23 cellular contexts compared by ENCODE assay signal in genomic region chr12:113202300-113203075, GRCh38. TPM values are rescaled to one million over a fixed set of nuclear protein-coding genes. Genes with fewer than 3 reads are reported as not detected.
DNase-seq lines count a peak whose midpoint lies in the region; ATAC-seq, FAIRE-seq and TF ChIP-seq lines count a peak whose summit lies in the region.
"Had no signal": no experiment of that assay in that cellular context is flagged by ENCODE, and none has a peak within 500 bp of the region (broad histone marks: within the 10 kb centered on the region; RNA-seq: fewer than 3 reads in every experiment).

No MANE protein-coding gene starts in this region.

- H3K4me3 ChIP-seq in HepG2 (replicated peaks in 1 of 3; ENCODE audit: insufficient read depth in 1 of 3, low read depth in 2 of 3, low read length in 3 of 3) = no peak overlapping the region
- H3K4me3 ChIP-seq in right lobe of liver = no peak overlapping the region
- H3K4me3 ChIP-seq in astrocyte (ENCODE audit: insufficient read depth, low read depth, low read length) = no peak overlapping the region
- no peak overlapping the region for H3K4me3 ChIP-seq in mucosa of descending colon
- H3K4me3 ChIP-seq in lower leg skin (ENCODE audit: low read depth, poor library complexity, severe bottlenecking) = no peak overlapping the region

- H3K4me1 ChIP-seq in HepG2 (ENCODE audit: insufficient read depth, low read length) (peaks cover 33% of the 10 kb centered on the region), right lobe of liver (peaks cover 0 to 7% (median 0%) of the 10 kb centered on the region in 4 donors), astrocyte (ENCODE audit: insufficient read depth, low read length) (no peaks in the 10 kb centered on the region), mucosa of descending colon (ENCODE audit: low read depth) (peaks cover 2% of the 10 kb centered on the region)

- POLR2A ChIA-PET in HepG2 (lab: Yijun Ruan, JAX) = interaction anchor here (2.1 to 4.1 kb wide), 2 partner anchors 19 to 28 kb away, joined by 11 to 16 read pairs; partner anchors contain the start of gene TPCN1

- TF ChIP-seq POLR2A in HepG2 (IDR thresholded peaks at IDR 0.05; ENCODE audit: insufficient read depth in 1 of 2, low read depth in 2 of 2, low read length in 2 of 2) = no peak
- no peak for TF ChIP-seq POLR2A in right lobe of liver (IDR thresholded peaks at IDR 0.05)
- no peak for TF ChIP-seq POLR2A in lower leg skin (IDR thresholded peaks at IDR 0.05)

- TF ChIP-seq CTCF in HepG2 (CRISPR knock-in tag; IDR thresholded peaks at IDR 0.05) (no peak), right lobe of liver (IDR thresholded peaks at IDR 0.05) (no peak), astrocyte (IDR thresholded peaks at IDR 0.05; ENCODE audit: insufficient read depth, low read depth, low read length) (no peak), mucosa of descending colon (IDR thresholded peaks at IDR 0.05) (no peak), lower leg skin (IDR thresholded peaks at IDR 0.05) (no peak)

- peak overlapping the region; percentile 58 for H3K27ac Mint-ChIP-seq in astrocyte (ENCODE audit: unreplicated experiment)

- H3K27me3 ChIP-seq in HepG2 (ENCODE audit: control insufficient read depth in 1 of 2, insufficient read depth in 2 of 2, low read length in 2 of 2) = no peaks in the 10 kb centered on the region
- no peaks in the 10 kb centered on the region for H3K27me3 ChIP-seq in right lobe of liver
- no peaks in the 10 kb centered on the region for H3K27me3 ChIP-seq in astrocyte (ENCODE audit: insufficient read depth, low read length)

- H3K4me3 Mint-ChIP-seq in astrocyte (ENCODE audit: unreplicated experiment) = no peak overlapping the region
- H3K4me3 Mint-ChIP-seq: H9 had no signal

- TF ChIP-seq RAD21 in HepG2 (CRISPR knock-in tag; IDR thresholded peaks at IDR 0.05) = no peak

- BruUV-seq in HepG2 (replicated peaks; lab: Mats Ljungman, UMichigan) = no TSS peak

- H3K9ac ChIP-seq in HepG2 (ENCODE audit: insufficient read depth, low read depth, low read length) = no peak overlapping the region
- no peak overlapping the region for H3K9ac ChIP-seq in astrocyte (ENCODE audit: low read length)

- no peak for FAIRE-seq in HepG2 (lab: Jason Lieb, UNC)
- no peak for FAIRE-seq in astrocyte (lab: Jason Lieb, UNC)

- in situ Hi-C loops in HepG2 (cut with HindIII; ENCODE audit: extremely low pct_ligation_motif_present, low pct_unique_long_range_greater_than_20kb) = no loop called here

- no peak overlapping the region for H3K4me2 ChIP-seq in HepG2 (ENCODE audit: low read depth, low read length)
- H3K4me2 ChIP-seq in astrocyte (ENCODE audit: low read length) = no peak overlapping the region

- H3K27ac ChIP-seq in HepG2 (ENCODE audit: extremely low read length, insufficient read depth, low read length) = no peak overlapping the region
- no peak overlapping the region for H3K27ac ChIP-seq in right lobe of liver
- H3K27ac ChIP-seq in astrocyte (ENCODE audit: low read depth, low read length) = no peak overlapping the region
- H3K27ac ChIP-seq: C4-2B had no signal

- peaks cover 10% of the 10 kb centered on the region for H3K4me1 Mint-ChIP-seq in astrocyte (ENCODE audit: low read depth, unreplicated experiment)

- no peak overlapping the region for H2AFZ ChIP-seq in HepG2 (ENCODE audit: low read length)
- H2AFZ ChIP-seq in astrocyte (ENCODE audit: low read depth, low read length) = no peak overlapping the region

- intact Hi-C loops in HepG2 (cut with micrococcal nuclease; ENCODE audit: unreplicated experiment) = loop anchor here (5.0 kb wide), 1 partner anchor 155 kb away; the partner anchor contains the start of gene PLBD2
- intact Hi-C loops in right lobe of liver (cut with DNase I) = no loop called here
- intact Hi-C loops in mucosa of descending colon (cut with DNase I, micrococcal nuclease) = no loop called here
- intact Hi-C loops in lower leg skin (cut with DNase I; ENCODE audit: low total_unique reads) = loop anchor here (10.0 kb wide), 1 partner anchor 222 kb away; the partner anchor contains the start of gene SDSL

- H3K27me3 Mint-ChIP-seq in astrocyte (ENCODE audit: low read depth, unreplicated experiment) = peaks cover 2% of the 10 kb centered on the region

- H3K36me3 Mint-ChIP-seq in astrocyte (ENCODE audit: low read depth, unreplicated experiment) = peaks cover 2% of the 10 kb centered on the region

- H3K79me2 ChIP-seq in HepG2 (ENCODE audit: insufficient read depth, low read length) (no peaks in the 10 kb centered on the region), astrocyte (ENCODE audit: insufficient read depth, low read length) (no peaks in the 10 kb centered on the region)

- DNase-seq in HepG2 (ENCODE audit: low spot score) = no peak
- no peak for DNase-seq in right lobe of liver
- no peak for DNase-seq in astrocyte (ENCODE audit: low read depth)
- peak in 1 of 3 donors; percentile 12 for DNase-seq in mucosa of descending colon
- no peak for DNase-seq in lower leg skin (ENCODE audit: low spot score in 2 of 2)
- DNase-seq in GOT3 (lab: John Stamatoyannopoulos, UW) = no peak
- no peak for DNase-seq in nucleus accumbens (lab: John Stamatoyannopoulos, UW)
- DNase-seq in SK-N-DZ (ENCODE audit: low spot score) = no peak
- DNase-seq: AML-193, H9, KBM-7, MM.1S, NCI-H1092, NCI-H1436, NCI-H187 treated with DMSO at 0.1 percent for 48 hours, NCI-H2107, NCI-H2227 treated with DMSO at 0.1 percent for 48 hours, NCI-H510A, SIG-M5 had no signal

- TF ChIP-seq EP300 in HepG2 (IDR thresholded peaks at IDR 0.05; ENCODE audit: low read depth in 2 of 2, low read length in 2 of 2) (no peak), HepG2 (CRISPR knock-in tag; IDR thresholded peaks at IDR 0.05; ENCODE audit: borderline replicate concordance) (no peak)

- H4K20me1 ChIP-seq in HepG2 (ENCODE audit: insufficient read depth, low read length) (no peaks in the 10 kb centered on the region), astrocyte (ENCODE audit: insufficient read depth, low read length) (no peaks in the 10 kb centered on the region)

- CTCF ChIA-PET in HepG2 (lab: Yijun Ruan, JAX; ENCODE audit: low intra/inter-chr PET ratio, low total read pairs) = no interaction called here

- peaks cover 5% of the 10 kb centered on the region for H3K9me3 Mint-ChIP-seq in astrocyte (ENCODE audit: unreplicated experiment)

- 63% methylated on average over 4 of the region's 4 CpGs for WGBS in HepG2 (ENCODE audit: low lambda C conversion rate)
- 90% methylated on average over 2 of the region's 4 CpGs for WGBS in right lobe of liver (ENCODE audit: insufficient coverage, low coverage, low lambda C conversion rate, missing lambda C conversion rate)
- whole genome bisulfite sequencing in lower leg skin, 2 donors = 85 to 88% methylated on average over 4 of the region's 4 CpGs

- H3K9me3 ChIP-seq in HepG2 (ENCODE audit: low read length) = no peaks in the 10 kb centered on the region
- H3K9me3 ChIP-seq in right lobe of liver = no peaks in the 10 kb centered on the region
- no peaks in the 10 kb centered on the region for H3K9me3 ChIP-seq in astrocyte (ENCODE audit: insufficient read depth, low read depth, low read length)
- H3K9me3 ChIP-seq in mucosa of descending colon = no peaks in the 10 kb centered on the region

- no peaks in the 10 kb centered on the region for H3K36me3 ChIP-seq in HepG2 (replicated peaks in 1 of 2; ENCODE audit: control insufficient read depth in 1 of 2, insufficient read depth in 2 of 2, low read length in 2 of 2)
- no peaks in the 10 kb centered on the region for H3K36me3 ChIP-seq in right lobe of liver
- H3K36me3 ChIP-seq in astrocyte (ENCODE audit: insufficient read depth, low read length) = no peaks in the 10 kb centered on the region
- no peaks in the 10 kb centered on the region for H3K36me3 ChIP-seq in mucosa of descending colon (ENCODE audit: low read depth)

- ATAC-seq in HepG2 (no peak), right lobe of liver (no peak), mucosa of descending colon (peak; percentile 14)
- ATAC-seq: Panc1, SK-N-SH treated with all-trans-retinoic acid at 6 μM for 48 hours had no signal

RNA-seq across cellular contexts. Expression of gene RITA1, which starts 17.0 kb away (rescaled TPM):
- total RNA-seq in HepG2 (2016; rRNA removed; fragmentation: Illumina TruSeq; extraction: Trizol) = 28.1 and 28.9 TPM in 2 replicates
- 34.7 and 44.4 TPM in 2 replicates for total RNA-seq in HepG2 (2016; cell fraction: cytosol; rRNA removed; fragmentation: Illumina TruSeq; extraction: Trizol; ENCODE audit: low read depth)
- 25.7 and 31.1 TPM in 2 replicates for total RNA-seq in HepG2 (2016; cell fraction: insoluble cytoplasmic fraction; rRNA removed; fragmentation: Illumina TruSeq; extraction: Trizol)
- 58.4 and 67.9 TPM in 2 replicates for total RNA-seq in HepG2 (2016; cell fraction: membrane; rRNA removed; fragmentation: Illumina TruSeq; extraction: Trizol)
- 16.2 and 17.8 TPM in 2 replicates for total RNA-seq in HepG2 (2016; cell fraction: nucleus; rRNA removed; fragmentation: Illumina TruSeq; extraction: Trizol)
- 12.4 and 14.3 TPM in 2 replicates for polyA plus RNA-seq in HepG2 (2011; rRNA removed)
- polyA plus RNA-seq in HepG2 (2011; cell fraction: cytosol; rRNA removed) = 13.8 and 16.3 TPM in 2 replicates
- 8.9 and 10.1 TPM in 2 replicates for polyA plus RNA-seq in HepG2 (2011; cell fraction: nucleus; rRNA removed)
- polyA plus RNA-seq in HepG2 (2012) = 8.6 and 10.6 TPM in 2 replicates
- 48.9 and 64.2 TPM in 2 replicates for polyA plus RNA-seq in HepG2 (2016; cell fraction: cytosol; fragmentation: Illumina TruSeq; extraction: Trizol; ENCODE audit: low read depth)
- 35.7 and 37.7 TPM in 2 replicates for polyA plus RNA-seq in HepG2 (2016; cell fraction: insoluble cytoplasmic fraction; fragmentation: Illumina TruSeq; extraction: Trizol; ENCODE audit: low read depth)
- polyA plus RNA-seq in HepG2 (2016; cell fraction: membrane; fragmentation: Illumina TruSeq; extraction: Trizol; ENCODE audit: low read depth) = 64.3 and 73.8 TPM in 2 replicates
- polyA plus RNA-seq in HepG2 (2016; cell fraction: nucleus; fragmentation: Illumina TruSeq; extraction: Trizol; ENCODE audit: insufficient read depth, low read depth) = 21.0 and 24.3 TPM in 2 replicates
- 12.2 and 25.5 TPM in 2 replicates for polyA minus RNA-seq in HepG2 (2011; rRNA and poly(A)+ RNA removed; ENCODE audit: low replicate concordance)
- polyA minus RNA-seq in HepG2 (2011; cell fraction: cytosol; rRNA and poly(A)+ RNA removed) = 6.2 and 7.6 TPM in 2 replicates
- 11.1 and 14.5 TPM in 2 replicates for polyA minus RNA-seq in HepG2 (2011; cell fraction: nucleus; rRNA and poly(A)+ RNA removed)
- total RNA-seq in right lobe of liver = 10 to 100 TPM; 11.1 to 33.0 (median 22.3) TPM
- total RNA-seq in astrocyte = 20.9 and 23.5 TPM in 2 replicates
- 10 to 100 TPM; 13.0 to 17.0 (median 14.9) TPM for total RNA-seq in mucosa of descending colon
- 10 to 100 TPM; 14.5 to 25.8 (median 18.8) TPM for total RNA-seq in lower leg skin
- polyA plus RNA-seq in SK-N-DZ (2014; cell fraction: cytosol; rRNA removed) = 31.5 and 32.0 TPM in 2 replicates
- polyA plus RNA-seq in SK-N-DZ (2014; cell fraction: nucleus; rRNA removed) = 16.6 and 17.2 TPM in 2 replicates

RNA-seq across cellular contexts. Expression of gene DDX54, which starts 17.2 kb away (rescaled TPM):
- total RNA-seq in HepG2 (2016; rRNA removed; fragmentation: Illumina TruSeq; extraction: Trizol) (45.1 and 59.7 TPM in 2 replicates), right lobe of liver (10 to 100 TPM; 22.8 to 43.8 (median 31.1) TPM), astrocyte (52.8 and 53.5 TPM in 2 replicates), mucosa of descending colon (10 to 100 TPM; 46.4 to 60.6 (median 53.2) TPM), lower leg skin (100 to 1,000 TPM in 1 of 4 donors, 10 to 100 TPM in 3; 48.6 to 106 (median 77.3) TPM)
- 5.0 and 6.8 TPM in 2 replicates for total RNA-seq in HepG2 (2016; cell fraction: cytosol; rRNA removed; fragmentation: Illumina TruSeq; extraction: Trizol; ENCODE audit: low read depth)
- total RNA-seq in HepG2 (2016; cell fraction: insoluble cytoplasmic fraction; rRNA removed; fragmentation: Illumina TruSeq; extraction: Trizol) = 44.2 and 60.5 TPM in 2 replicates
- 15.7 and 17.4 TPM in 2 replicates for total RNA-seq in HepG2 (2016; cell fraction: membrane; rRNA removed; fragmentation: Illumina TruSeq; extraction: Trizol)
- total RNA-seq in HepG2 (2016; cell fraction: nucleus; rRNA removed; fragmentation: Illumina TruSeq; extraction: Trizol) = 30.5 and 38.6 TPM in 2 replicates
- polyA plus RNA-seq in HepG2 (2011; rRNA removed) = 51.3 and 61.1 TPM in 2 replicates
- polyA plus RNA-seq in HepG2 (2011; cell fraction: cytosol; rRNA removed) = 33.9 and 54.0 TPM in 2 replicates
- 56.0 and 66.1 TPM in 2 replicates for polyA plus RNA-seq in HepG2 (2011; cell fraction: nucleus; rRNA removed)
- 29.2 and 33.1 TPM in 2 replicates for polyA plus RNA-seq in HepG2 (2012)
- polyA plus RNA-seq in HepG2 (2016; cell fraction: cytosol; fragmentation: Illumina TruSeq; extraction: Trizol; ENCODE audit: low read depth) = 4.2 and 4.5 TPM in 2 replicates
- 61.6 and 69.4 TPM in 2 replicates for polyA plus RNA-seq in HepG2 (2016; cell fraction: insoluble cytoplasmic fraction; fragmentation: Illumina TruSeq; extraction: Trizol; ENCODE audit: low read depth)
- 8.9 and 13.8 TPM in 2 replicates for polyA plus RNA-seq in HepG2 (2016; cell fraction: membrane; fragmentation: Illumina TruSeq; extraction: Trizol; ENCODE audit: low read depth)
- 93.7 and 96.2 TPM in 2 replicates for polyA plus RNA-seq in HepG2 (2016; cell fraction: nucleus; fragmentation: Illumina TruSeq; extraction: Trizol; ENCODE audit: insufficient read depth, low read depth)
- polyA minus RNA-seq in HepG2 (2011; rRNA and poly(A)+ RNA removed; ENCODE audit: low replicate concordance) = 67.7 and 93.0 TPM in 2 replicates
- polyA minus RNA-seq in HepG2 (2011; cell fraction: cytosol; rRNA and poly(A)+ RNA removed) = 23.5 and 27.4 TPM in 2 replicates
- 26.4 and 35.3 TPM in 2 replicates for polyA minus RNA-seq in HepG2 (2011; cell fraction: nucleus; rRNA and poly(A)+ RNA removed)
- polyA plus RNA-seq in SK-N-DZ (2014; cell fraction: cytosol; rRNA removed) = 34.7 and 39.3 TPM in 2 replicates
- 32.1 and 56.8 TPM in 2 replicates for polyA plus RNA-seq in SK-N-DZ (2014; cell fraction: nucleus; rRNA removed)

RNA-seq across cellular contexts. Expression of gene TPCN1, which starts 18.8 kb away (rescaled TPM):
- total RNA-seq in HepG2 (2016; rRNA removed; fragmentation: Illumina TruSeq; extraction: Trizol) (3.8 and 8.0 TPM in 2 replicates), right lobe of liver (10 to 100 TPM; 18.0 to 34.6 (median 28.3) TPM), astrocyte (27.9 and 33.7 TPM in 2 replicates), mucosa of descending colon (100 to 1,000 TPM in 1 of 3 donors, 10 to 100 TPM in 2; 89.9 to 133 (median 91.3) TPM), lower leg skin (10 to 100 TPM; 16.5 to 38.4 (median 28.8) TPM)
- total RNA-seq in HepG2 (2016; cell fraction: cytosol; rRNA removed; fragmentation: Illumina TruSeq; extraction: Trizol; ENCODE audit: low read depth) = 4.4 and 4.6 TPM in 2 replicates
- total RNA-seq in HepG2 (2016; cell fraction: insoluble cytoplasmic fraction; rRNA removed; fragmentation: Illumina TruSeq; extraction: Trizol) = 3.0 and 10.0 TPM in 2 replicates
- 4.2 and 4.5 TPM in 2 replicates for total RNA-seq in HepG2 (2016; cell fraction: membrane; rRNA removed; fragmentation: Illumina TruSeq; extraction: Trizol)
- total RNA-seq in HepG2 (2016; cell fraction: nucleus; rRNA removed; fragmentation: Illumina TruSeq; extraction: Trizol) = 12.3 and 15.7 TPM in 2 replicates
- polyA plus RNA-seq in HepG2 (2011; rRNA removed) = 26.8 and 33.5 TPM in 2 replicates
- 10.3 and 10.4 TPM in 2 replicates for polyA plus RNA-seq in HepG2 (2011; cell fraction: cytosol; rRNA removed)
- polyA plus RNA-seq in HepG2 (2011; cell fraction: nucleus; rRNA removed) = 183 and 201 TPM in 2 replicates
- polyA plus RNA-seq in HepG2 (2012) = 18.0 and 21.8 TPM in 2 replicates
- 0.84 and 1.4 TPM in 2 replicates for polyA plus RNA-seq in HepG2 (2016; cell fraction: cytosol; fragmentation: Illumina TruSeq; extraction: Trizol; ENCODE audit: low read depth)
- 3.5 and 4.1 TPM in 2 replicates for polyA plus RNA-seq in HepG2 (2016; cell fraction: insoluble cytoplasmic fraction; fragmentation: Illumina TruSeq; extraction: Trizol; ENCODE audit: low read depth)
- 2.5 and 2.8 TPM in 2 replicates for polyA plus RNA-seq in HepG2 (2016; cell fraction: membrane; fragmentation: Illumina TruSeq; extraction: Trizol; ENCODE audit: low read depth)
- polyA plus RNA-seq in HepG2 (2016; cell fraction: nucleus; fragmentation: Illumina TruSeq; extraction: Trizol; ENCODE audit: insufficient read depth, low read depth) = 42.1 and 42.8 TPM in 2 replicates
- 40.0 and 48.9 TPM in 2 replicates for polyA minus RNA-seq in HepG2 (2011; rRNA and poly(A)+ RNA removed; ENCODE audit: low replicate concordance)
- 7.3 and 9.8 TPM in 2 replicates for polyA minus RNA-seq in HepG2 (2011; cell fraction: cytosol; rRNA and poly(A)+ RNA removed)
- 45.8 and 47.1 TPM in 2 replicates for polyA minus RNA-seq in HepG2 (2011; cell fraction: nucleus; rRNA and poly(A)+ RNA removed)
- polyA plus RNA-seq in SK-N-DZ (2014; cell fraction: cytosol; rRNA removed) = 8.7 and 11.1 TPM in 2 replicates
- polyA plus RNA-seq in SK-N-DZ (2014; cell fraction: nucleus; rRNA removed) = 63.1 and 85.4 TPM in 2 replicates

RNA-seq across cellular contexts. Expression of gene CFAP73, which starts 53.0 kb away (rescaled TPM):
- total RNA-seq in HepG2 (2016; rRNA removed; fragmentation: Illumina TruSeq; extraction: Trizol) = not detected in 2 replicates
- not detected in 2 replicates for total RNA-seq in HepG2 (2016; cell fraction: cytosol; rRNA removed; fragmentation: Illumina TruSeq; extraction: Trizol; ENCODE audit: low read depth)
- total RNA-seq in HepG2 (2016; cell fraction: insoluble cytoplasmic fraction; rRNA removed; fragmentation: Illumina TruSeq; extraction: Trizol) = not detected in 2 replicates
- total RNA-seq in HepG2 (2016; cell fraction: membrane; rRNA removed; fragmentation: Illumina TruSeq; extraction: Trizol) = not detected in 2 replicates
- total RNA-seq in HepG2 (2016; cell fraction: nucleus; rRNA removed; fragmentation: Illumina TruSeq; extraction: Trizol) = not detected in 2 replicates
- polyA plus RNA-seq in HepG2 (2011; rRNA removed) = not detected in 2 replicates
- not detected in 2 replicates for polyA plus RNA-seq in HepG2 (2011; cell fraction: cytosol; rRNA removed)
- polyA plus RNA-seq in HepG2 (2011; cell fraction: nucleus; rRNA removed) = not detected in 2 replicates
- polyA plus RNA-seq in HepG2 (2012) = not detected in 2 replicates
- not detected in 2 replicates for polyA plus RNA-seq in HepG2 (2016; cell fraction: cytosol; fragmentation: Illumina TruSeq; extraction: Trizol; ENCODE audit: low read depth)
- not detected in 2 replicates for polyA plus RNA-seq in HepG2 (2016; cell fraction: insoluble cytoplasmic fraction; fragmentation: Illumina TruSeq; extraction: Trizol; ENCODE audit: low read depth)
- polyA plus RNA-seq in HepG2 (2016; cell fraction: membrane; fragmentation: Illumina TruSeq; extraction: Trizol; ENCODE audit: low read depth) = not detected in 2 replicates
- not detected in 2 replicates for polyA plus RNA-seq in HepG2 (2016; cell fraction: nucleus; fragmentation: Illumina TruSeq; extraction: Trizol; ENCODE audit: insufficient read depth, low read depth)
- polyA minus RNA-seq in HepG2 (2011; rRNA and poly(A)+ RNA removed; ENCODE audit: low replicate concordance) = not detected in 2 replicates
- polyA minus RNA-seq in HepG2 (2011; cell fraction: cytosol; rRNA and poly(A)+ RNA removed) = not detected in 2 replicates
- polyA minus RNA-seq in HepG2 (2011; cell fraction: nucleus; rRNA and poly(A)+ RNA removed) = not detected in 2 replicates
- under 1 TPM in 1 of 6 experiments, not detected in 5; 0.15 TPM for total RNA-seq in right lobe of liver
- total RNA-seq in astrocyte = not detected in 2 replicates
- total RNA-seq in mucosa of descending colon = under 1 TPM in 1 of 3 donors, not detected in 2; 0.34 TPM
- total RNA-seq in lower leg skin = 1 to 10 TPM in 2 of 4 donors, under 1 TPM in 1, not detected in 1; 0.38 to 4.3 (median 1.9) TPM
- polyA plus RNA-seq in SK-N-DZ (2014; cell fraction: cytosol; rRNA removed) = not detected in 2 replicates
- not detected in 2 replicates for polyA plus RNA-seq in SK-N-DZ (2014; cell fraction: nucleus; rRNA removed)
- total RNA-seq: H9 had no signal
- polyA plus RNA-seq: AG04450 had no signal

Comparison
In these comparisons a context has a peak if more than half of its experiments do, and no peak if none do; other contexts are left out.
1. intact Hi-C loops: an anchor here in HepG2 (5.0 kb wide) and lower leg skin (10.0 kb wide); none called in right lobe of liver and mucosa of descending colon.